In the genomic region with DNA sequence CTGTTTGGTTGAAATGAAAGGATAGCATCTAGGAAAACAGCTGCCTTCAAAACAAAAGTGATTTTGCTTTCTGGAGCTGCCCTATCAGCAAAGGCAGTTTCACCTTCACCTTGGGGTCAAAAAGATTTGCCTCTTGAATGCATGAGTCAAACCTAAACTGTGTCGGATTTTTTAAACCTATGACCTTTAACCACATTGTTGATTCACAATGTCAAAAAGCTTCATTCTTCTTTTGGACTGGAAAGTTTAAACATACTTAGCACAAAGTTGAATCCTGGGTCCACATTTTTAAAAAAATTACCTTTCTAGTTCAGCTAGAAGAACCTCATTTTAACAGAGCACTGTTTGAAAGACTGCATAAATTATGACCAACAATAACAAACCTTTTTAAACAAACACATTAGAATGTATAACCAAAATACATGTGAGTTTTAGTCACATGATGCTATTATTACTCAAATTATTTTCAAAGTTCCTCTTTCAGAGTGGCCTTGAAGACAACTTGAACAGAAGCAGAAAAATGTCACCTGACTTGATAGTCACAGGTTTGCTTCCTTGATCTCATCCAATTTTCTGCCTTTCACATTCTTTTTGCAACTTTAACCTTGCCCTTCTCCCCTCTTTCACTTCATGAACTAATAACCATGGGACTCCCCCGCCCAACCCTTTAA, we compare ENCODE assay signal across 9 cellular contexts.
A peak's percentile ranks its signal among the peaks of the same experiment; 100 is the strongest.
DNase-seq lines count a peak whose midpoint lies in the region; ATAC-seq, FAIRE-seq and TF ChIP-seq lines count a peak whose summit lies in the region.
"Had no signal": no experiment of that assay in that cellular context is flagged by ENCODE, and none has a peak within 500 bp of the region (broad histone marks: within the 10 kb centered on the region; RNA-seq: fewer than 3 reads in every experiment).

No MANE protein-coding gene starts in this region.

- peak; percentile 99 for FAIRE-seq in GM19239 (lab: Jason Lieb, UNC)

- H3K27ac Mint-ChIP-seq in T-helper 1 cell treated with Interleukin-12 subunit alpha and Interleukin-12 subunit beta and Interleukin-4 antibody, amounts not matched to agents 30 μg/mL and 1 μg/mL, for 36 hours: peak overlapping the region; percentile 58

- H3K36me3 ChIP-seq in BE2C: no peaks in the 10 kb centered on the region

- no peak overlapping the region for H3K4me3 Mint-ChIP-seq in T-helper 1 cell treated with Interleukin-12 subunit alpha and Interleukin-12 subunit beta and Interleukin-4 antibody, amounts not matched to agents 30 μg/mL and 1 μg/mL, for 36 hours

- peaks cover 11% of the 10 kb centered on the region for H3K4me1 ChIP-seq in BE2C

- ATAC-seq in HG02981 (IDR thresholded peaks at IDR 0.05; ENCODE audit: unreplicated experiment): peak; percentile 62

- TF ChIP-seq CTCF in BE2C (IDR thresholded peaks at IDR 0.05; ENCODE audit: low read depth, low read length): no peak

- H3K4me1 Mint-ChIP-seq in T-helper 1 cell treated with Interleukin-12 subunit alpha and Interleukin-12 subunit beta and Interleukin-4 antibody, amounts not matched to agents 30 μg/mL and 1 μg/mL, for 36 hours (ENCODE audit: low read depth): peaks cover 21% of the 10 kb centered on the region

- no peaks in the 10 kb centered on the region for H3K36me3 Mint-ChIP-seq in T-helper 1 cell treated with Interleukin-12 subunit alpha and Interleukin-12 subunit beta and Interleukin-4 antibody, amounts not matched to agents 30 μg/mL and 1 μg/mL, for 36 hours (ENCODE audit: low read depth)

- H3K27me3 Mint-ChIP-seq in T-helper 1 cell treated with Interleukin-12 subunit alpha and Interleukin-12 subunit beta and Interleukin-4 antibody, amounts not matched to agents 30 μg/mL and 1 μg/mL, for 36 hours (ENCODE audit: low read depth): no peaks in the 10 kb centered on the region

- H3K4me3 ChIP-seq in BE2C (ENCODE audit: low read depth, low read length): no peak overlapping the region

- H3K9me3 Mint-ChIP-seq in T-helper 1 cell treated with Interleukin-12 subunit alpha and Interleukin-12 subunit beta and Interleukin-4 antibody, amounts not matched to agents 30 μg/mL and 1 μg/mL, for 36 hours: no peaks in the 10 kb centered on the region

- DNase-seq in EH (ENCODE audit: low read depth) (peak; percentile 59), GM19239 (ENCODE audit: insufficient read length, low spot score) (peak; percentile 41), kidney glomerular epithelial cell (lab: John Stamatoyannopoulos, UW) (no peak), epidermal melanocyte (ENCODE audit: insufficient read length, low spot score) (no peak), NCI-H446 (lab: John Stamatoyannopoulos, UW) (no peak), BE2C (no peak)
- DNase-seq: NCI-H2081 treated with DMSO at 0.1 percent for 48 hours had no signal

- no peaks in the 10 kb centered on the region; the same call in 1 of the 2 replicates for H3K9me3 ChIP-seq in BE2C

- H3K27me3 ChIP-seq in BE2C: no peaks in the 10 kb centered on the region

Comparison
In these comparisons a context has a peak if more than half of its experiments do, and no peak if none do; other contexts are left out.
1. DNase-seq: peak in EH (single experiment) and GM19239 (single experiment); none in kidney glomerular epithelial cell (single experiment), epidermal melanocyte (single experiment), NCI-H446 (0 of 2) and BE2C (single experiment).